21 cellular contexts compared by ENCODE assay signal in the genomic region with DNA sequence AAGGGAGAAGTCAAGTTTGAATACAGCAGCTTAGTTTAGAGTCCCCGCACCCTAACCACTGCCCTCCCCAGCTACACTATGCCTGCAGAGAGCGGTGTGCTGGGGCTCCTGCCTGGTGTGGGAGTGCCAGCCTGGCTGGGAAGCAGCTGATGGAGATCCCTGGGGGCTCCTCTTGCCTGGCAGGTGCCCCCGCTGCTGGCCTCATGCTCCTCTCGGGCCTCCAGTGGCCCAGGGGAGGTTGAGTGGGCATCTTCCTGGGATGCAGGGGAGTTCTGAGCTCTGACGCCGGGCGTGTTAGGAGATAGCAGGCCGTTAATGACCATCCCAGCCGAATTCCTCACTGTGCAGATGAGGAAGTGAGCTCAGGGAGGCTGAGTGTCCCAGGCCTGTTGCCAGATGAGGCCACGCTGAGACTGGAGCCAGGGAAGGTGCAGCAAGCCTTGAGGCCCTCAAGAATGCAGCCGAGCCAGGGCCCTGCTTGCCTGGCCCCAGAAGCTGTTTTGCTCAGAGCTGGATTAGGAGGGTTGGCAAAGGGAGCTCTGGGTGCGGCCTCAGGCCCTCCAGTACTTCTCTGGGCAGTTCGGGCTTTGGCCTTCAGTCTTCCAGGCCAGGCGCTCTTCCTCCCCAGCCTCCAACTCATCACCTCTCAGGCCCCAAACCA. TPM values are rescaled to one million over a fixed set of nuclear protein-coding genes. Genes with fewer than 3 reads are reported as not detected.
DNase-seq lines count a peak whose midpoint lies in the region; ATAC-seq, FAIRE-seq and TF ChIP-seq lines count a peak whose summit lies in the region.
"Had no signal": no experiment of that assay in that cellular context is flagged by ENCODE, and none has a peak within 500 bp of the region (broad histone marks: within the 10 kb centered on the region; RNA-seq: fewer than 3 reads in every experiment).

No MANE protein-coding gene starts in this region.

- DNase-seq in heart right ventricle: no peak
- DNase-seq in right atrium auricular region (ENCODE audit: low spot score): no peak
- no peak for DNase-seq in H1 (ENCODE audit: low read depth in 1 of 2, low spot score in 2 of 2)
- peak; percentile 74 for DNase-seq in lung (ENCODE audit: low spot score)
- DNase-seq in urothelium cell line (ENCODE audit: low spot score): peak; percentile 57
- DNase-seq in stimulated activated CD4-positive, alpha-beta T cell treated with anti-CD3 and anti-CD28 coated beads, Interleukin-15, amount 100 ng/mL, for 24 hours: no peak
- DNase-seq in type B pancreatic cell (ENCODE audit: extremely low spot score, unreplicated experiment): no peak
- DNase-seq: dermis blood vessel endothelial cell; H7; NCI-H187 treated with DMSO at 0.1 percent for 48 hours; spleen; stimulated activated naive CD8-positive, alpha-beta T cell treated with anti-CD3 and anti-CD28 coated beads, Interleukin-15, amount 100 ng/mL, for 72 hours; T-helper 9 cell had no signal

- peaks cover 0 to 17% (median 3%) of the 10 kb centered on the region in 7 donors for H3K27me3 ChIP-seq in heart right ventricle
- no peaks in the 10 kb centered on the region for H3K27me3 ChIP-seq in right atrium auricular region
- H3K27me3 ChIP-seq in H1 (replicated peaks in 1 of 4; ENCODE audit: control insufficient read depth in 3 of 4, extremely low read depth in 1 of 4, insufficient read depth in 3 of 4, low read length in 3 of 4): no peaks in the 10 kb centered on the region
- H3K27me3 ChIP-seq in lung (ENCODE audit: control insufficient read depth, insufficient read depth): no peaks in the 10 kb centered on the region
- H3K27me3 ChIP-seq: BLaER1, cardiac muscle cell had no signal

- TF ChIP-seq CTCF in heart right ventricle (IDR thresholded peaks at IDR 0.05) (no peak), right atrium auricular region (IDR thresholded peaks at IDR 0.05) (no peak), H1 (IDR thresholded peaks at IDR 0.05; ENCODE audit: control extremely low read depth in 1 of 3, insufficient read depth in 1 of 3, low read depth in 1 of 3, low read length in 3 of 3) (no peak), lung (IDR thresholded peaks at IDR 0.05; ENCODE audit: control extremely low read depth, extremely low read depth) (no peak), type B pancreatic cell (conservative IDR thresholded peaks at IDR 0.05) (no peak)

- H3K4me1 ChIP-seq in heart right ventricle (peaks cover 0 to 9% (median 0%) of the 10 kb centered on the region in 9 donors), right atrium auricular region (peaks cover 0 to 8% of the 10 kb centered on the region in 2 donors), H1 (replicated peaks in 1 of 4; ENCODE audit: control insufficient read depth in 3 of 4, insufficient read depth in 4 of 4, low read length in 3 of 4) (peaks cover 3 to 9% (median 9%) of the 10 kb centered on the region in 4 experiments; a peak in 6 of 7 replicates), lung (ENCODE audit: control insufficient read depth in 2 of 2, insufficient read depth in 2 of 2, low read length in 2 of 2) (peaks cover 0 to 5% of the 10 kb centered on the region in 2 donors)

- 0 out of 2 replicates have a peak overlapping the region, but pooled peaks have one; percentile 81 for H2BK15ac ChIP-seq in H1 (ENCODE audit: low read length)

- no peak for TF ChIP-seq EP300 in H1 (IDR thresholded peaks at IDR 0.05; ENCODE audit: borderline replicate concordance in 1 of 2, low read depth in 2 of 2, low read length in 2 of 2)

- peaks cover 0 to 21% (median 10%) of the 10 kb centered on the region in 11 donors for H3K9me3 ChIP-seq in heart right ventricle
- peaks cover 4 to 12% of the 10 kb centered on the region in 2 donors for H3K9me3 ChIP-seq in right atrium auricular region
- peaks cover 6 to 10% of the 10 kb centered on the region in 2 experiments; a peak in 3 of 4 replicates for H3K9me3 ChIP-seq in H1 (ENCODE audit: insufficient read depth in 2 of 2, low read depth in 1 of 2, low read length in 1 of 2)
- peaks cover 0 to 8% of the 10 kb centered on the region in 2 donors for H3K9me3 ChIP-seq in lung (ENCODE audit: control insufficient read depth in 2 of 2, insufficient read depth in 1 of 2, low read length in 1 of 2)
- H3K9me3 ChIP-seq: transverse colon had no signal

- no peak overlapping the region for H4K8ac ChIP-seq in H1 (ENCODE audit: extremely low read depth, insufficient read depth, low read length)

- TF ChIP-seq RAD21 in H1 (IDR thresholded peaks at IDR 0.05 in 1 of 2, conservative IDR thresholded peaks at IDR 0.05 in 1 of 2; ENCODE audit: low read depth in 2 of 2, low read length in 2 of 2): no peak

- H2AK5ac ChIP-seq in H1 (ENCODE audit: low read depth, low read length): no peak overlapping the region

- no peak overlapping the region for H3K14ac ChIP-seq in H1 (ENCODE audit: insufficient read length)

- 60 to 74% methylated on average over 14 of the region's 14 CpGs for WGBS in heart right ventricle, 2 donors
- 89% methylated on average over 14 of the region's 14 CpGs; no CpG with 5 or more reads in 1 of the 2 experiments for WGBS in H1 (ENCODE audit: extremely low coverage in 1 of 2, insufficient coverage in 1 of 2, insufficient read length in 1 of 2, insufficient replicate concordance in 2 of 2, low coverage in 1 of 2, low lambda C conversion rate in 2 of 2, missing lambda C conversion rate in 1 of 2), 2 experiments
- WGBS in lung, 2 donors: 76 to 88% methylated on average over 14 of the region's 14 CpGs

- H3K4me3 ChIP-seq in heart right ventricle: no peak overlapping the region
- no peak overlapping the region for H3K4me3 ChIP-seq in right atrium auricular region
- H3K4me3 ChIP-seq in H1 (ENCODE audit: extremely low read depth in 1 of 4, insufficient read depth in 2 of 4, low read depth in 3 of 4, low read length in 4 of 4): no peak overlapping the region
- no peak overlapping the region for H3K4me3 ChIP-seq in lung
- H3K4me3 ChIP-seq: A549, BLaER1, cardiac muscle cell, spleen, transverse colon had no signal

- H4K5ac ChIP-seq in H1 (ENCODE audit: insufficient read length, low read depth, low read length): no peak overlapping the region

- peak in 6 of 8 donors; percentile 7 to 63 (median 52) for ATAC-seq in heart right ventricle
- peak; percentile 78 for ATAC-seq in lung (ENCODE audit: insufficient read depth, low FRiP score)
- ATAC-seq in GM19452 (IDR thresholded peaks at IDR 0.05; ENCODE audit: unreplicated experiment): no peak
- ATAC-seq: A549; stimulated activated naive CD8-positive, alpha-beta T cell treated with anti-CD3 and anti-CD28 coated beads, Interleukin-15, amount 100 ng/mL, for 72 hours had no signal

- no peak overlapping the region for H3K56ac ChIP-seq in H1 (replicated peaks; ENCODE audit: insufficient read length, low read depth, low read length)

- no peaks in the 10 kb centered on the region for H4K20me1 ChIP-seq in H1 (replicated peaks in 1 of 2; ENCODE audit: control insufficient read depth in 1 of 2, insufficient read depth in 2 of 2, low read length in 2 of 2)
- H4K20me1 ChIP-seq: BLaER1 had no signal

- no peaks in the 10 kb centered on the region for H3K27me3 Mint-ChIP-seq in type B pancreatic cell

- H3K36me3 ChIP-seq in heart right ventricle (no peaks in the 10 kb centered on the region), right atrium auricular region (no peaks in the 10 kb centered on the region), H1 (ENCODE audit: control insufficient read depth in 2 of 4, insufficient read depth in 4 of 4, low read length in 3 of 4) (no peaks in the 10 kb centered on the region), lung (ENCODE audit: control insufficient read depth in 2 of 2, insufficient read depth in 2 of 2, low read length in 2 of 2) (no peaks in the 10 kb centered on the region)
- H3K36me3 ChIP-seq: cardiac muscle cell, spleen, transverse colon had no signal

- no peak overlapping the region for H3K9ac ChIP-seq in H1 (replicated peaks in 1 of 4; ENCODE audit: extremely low read depth in 1 of 4, low read depth in 3 of 4, low read length in 3 of 4)
- H3K9ac ChIP-seq: BLaER1 had no signal

- intact Hi-C loops in heart right ventricle (cut with DNase I): no loop called here

- no peaks in the 10 kb centered on the region for H3K23me2 ChIP-seq in H1 (ENCODE audit: low read depth, low read length)

- H2AFZ ChIP-seq in H1 (ENCODE audit: low read length): no peak overlapping the region

- no peak overlapping the region for H3K4ac ChIP-seq in H1 (replicated peaks; ENCODE audit: insufficient read length, low read depth, low read length)

- H3K79me1 ChIP-seq in H1 (ENCODE audit: low read depth, low read length): no peaks in the 10 kb centered on the region

- H3K36me3 Mint-ChIP-seq in type B pancreatic cell: no peaks in the 10 kb centered on the region

- no peak overlapping the region for H2BK20ac ChIP-seq in H1 (ENCODE audit: low read length)

- CTCF ChIA-PET in H1 (lab: Charles Lee; ENCODE audit: partially characterized antibody): interaction anchor here (0.7 to 2.3 kb wide), 9 partner anchors 8 to 153 kb away, joined by 3 to 6 read pairs (median 4); no protein-coding TSS in a partner anchor

- no peak overlapping the region for H2BK120ac ChIP-seq in H1 (replicated peaks; ENCODE audit: low read depth, low read length)

- peaks cover 9% of the 10 kb centered on the region for H3K4me1 Mint-ChIP-seq in type B pancreatic cell (ENCODE audit: unreplicated experiment)

- no peak overlapping the region for H3K18ac ChIP-seq in H1 (ENCODE audit: extremely low read depth, low read length)

- H2BK12ac ChIP-seq in H1 (ENCODE audit: low read depth, low read length): no peak overlapping the region

- no peak overlapping the region for H3K4me2 ChIP-seq in H1 (ENCODE audit: insufficient read depth in 1 of 2, low read depth in 2 of 2, low read length in 2 of 2)
- H3K4me2 ChIP-seq: A549, BLaER1 had no signal

- no peak for TF ChIP-seq POLR2A in H1 (IDR thresholded peaks at IDR 0.05; ENCODE audit: control extremely low read depth in 1 of 2, low read depth in 2 of 2, low read length in 2 of 2)

- POLR2A ChIA-PET in H1 (lab: Charles Lee; ENCODE audit: partially characterized antibody): interaction anchor here (0.9 to 2.1 kb wide), 3 partner anchors 9 to 13 kb away, joined by 3 to 4 read pairs (median 3); no protein-coding TSS in a partner anchor

- FAIRE-seq in H1 (lab: Jason Lieb, UNC) (no peak), urothelium cell line (lab: Jason Lieb, UNC) (no peak)
- FAIRE-seq: A549, endothelial cell of umbilical vein had no signal

- no peak overlapping the region for H3K4me3 Mint-ChIP-seq in type B pancreatic cell
- H3K4me3 Mint-ChIP-seq: activated CD4-positive, alpha-beta memory T cell treated with anti-CD3 and anti-CD28 coated beads, Interleukin-2, amount 10 ng/mL, durations not matched to agents 7 days and 5 days; stimulated activated naive CD8-positive, alpha-beta T cell treated with anti-CD3 and anti-CD28 coated beads, Interleukin-15, amount 100 ng/mL, for 72 hours had no signal

- no peak overlapping the region for H3K23ac ChIP-seq in H1 (ENCODE audit: insufficient read length)

- H4K91ac ChIP-seq in H1 (replicated peaks; ENCODE audit: insufficient read length, low read length): no peak overlapping the region

- no peaks in the 10 kb centered on the region for H3K9me3 Mint-ChIP-seq in type B pancreatic cell

- H2BK5ac ChIP-seq in H1 (ENCODE audit: low read depth, low read length): no peak overlapping the region

- no peak overlapping the region for H3K27ac Mint-ChIP-seq in type B pancreatic cell
- H3K27ac Mint-ChIP-seq: stimulated activated naive CD8-positive, alpha-beta T cell treated with anti-CD3 and anti-CD28 coated beads, Interleukin-15, amount 100 ng/mL, for 72 hours had no signal

- H3K27ac ChIP-seq in heart right ventricle: peak overlapping the region in 4 of 10 donors; percentile 14 to 26 (median 22)
- no peak overlapping the region for H3K27ac ChIP-seq in right atrium auricular region
- no peak overlapping the region for H3K27ac ChIP-seq in H1 (ENCODE audit: low read depth, low read length)
- H3K27ac ChIP-seq in lung (ENCODE audit: low read depth in 1 of 2, low read length in 1 of 2): no peak overlapping the region
- H3K27ac ChIP-seq: A549, BLaER1, cardiac muscle cell, spleen, transverse colon had no signal

- no peaks in the 10 kb centered on the region for H3K79me2 ChIP-seq in H1 (ENCODE audit: control insufficient read depth in 1 of 2, insufficient read depth in 2 of 2, low read length in 2 of 2)

RNA-seq across cellular contexts. Expression of a gene that starts 6.7 kb away (rescaled TPM):
- total RNA-seq in heart right ventricle (1 to 10 TPM; 2.0 to 6.1 (median 3.9) TPM), right atrium auricular region (1 to 10 TPM; 1.4 to 6.9 TPM), lung (1 to 10 TPM; 1.7 to 2.5 TPM), type B pancreatic cell (ENCODE audit: low replicate concordance) (0.98 and 4.7 TPM in 2 replicates)
- polyA plus RNA-seq in heart right ventricle (1 to 10 TPM; 1.5 to 2.3 TPM), H1 (2011; rRNA removed) (0.41 and 0.89 TPM in 2 replicates), lung (1 to 10 TPM in 1 of 2 donors, under 1 TPM in 1; 0.33 to 1.0 TPM)
- 0.71 and 1.3 TPM in 2 replicates for total RNA-seq in H1 (2021; fragmentation: NEBNext Ultra II Directional; extraction: Animal tissue kit (Norgen Biotek cat#: 25700))
- polyA plus RNA-seq in H1 (2011; cell fraction: cytosol; rRNA removed): 0.88 TPM
- polyA plus RNA-seq in H1 (2011; cell fraction: nucleus; rRNA removed): 4.4 TPM
- 0.60 to 1.6 TPM (median 0.87 TPM) in 4 replicates for polyA plus RNA-seq in H1 (2012, experiment 1 of 2)
- polyA plus RNA-seq in H1 (2012, experiment 2 of 2): 0.45 TPM
- 0.63 TPM for polyA plus RNA-seq in H1 (2013, experiment 1 of 2)
- 0.57 TPM for polyA plus RNA-seq in H1 (2013, experiment 2 of 2)
- 0.63 and 0.91 TPM in 2 replicates for polyA minus RNA-seq in H1 (2011; rRNA and poly(A)+ RNA removed)
- polyA minus RNA-seq in H1 (2011; cell fraction: cytosol; rRNA and poly(A)+ RNA removed): not detected
- 1.9 TPM for polyA minus RNA-seq in H1 (2011; cell fraction: nucleus; rRNA and poly(A)+ RNA removed)
- total RNA-seq: HT-29 had no signal

RNA-seq across cellular contexts. Expression of a gene that starts 32.4 kb away (rescaled TPM):
- 1 to 10 TPM in 6 of 10 donors, under 1 TPM in 4; 0.81 to 2.2 (median 1.4) TPM for total RNA-seq in heart right ventricle
- under 1 TPM; 0.55 to 0.59 TPM for polyA plus RNA-seq in heart right ventricle
- 1 to 10 TPM; 1.8 to 2.4 TPM for total RNA-seq in right atrium auricular region
- total RNA-seq in H1 (2021; fragmentation: NEBNext Ultra II Directional; extraction: Animal tissue kit (Norgen Biotek cat#: 25700)): 2.6 and 3.1 TPM in 2 replicates
- polyA plus RNA-seq in H1 (2011; rRNA removed): 1.5 and 2.1 TPM in 2 replicates
- polyA plus RNA-seq in H1 (2011; cell fraction: cytosol; rRNA removed): 1.4 TPM
- polyA plus RNA-seq in H1 (2011; cell fraction: nucleus; rRNA removed): 3.1 TPM
- polyA plus RNA-seq in H1 (2012, experiment 1 of 2): 1.0 to 2.0 TPM (median 1.8 TPM) in 4 replicates
- polyA plus RNA-seq in H1 (2012, experiment 2 of 2): 1.2 TPM
- polyA plus RNA-seq in H1 (2013, experiment 1 of 2): 1.2 TPM
- 1.6 TPM for polyA plus RNA-seq in H1 (2013, experiment 2 of 2)
- 1.4 and 1.5 TPM in 2 replicates for polyA minus RNA-seq in H1 (2011; rRNA and poly(A)+ RNA removed)
- polyA minus RNA-seq in H1 (2011; cell fraction: cytosol; rRNA and poly(A)+ RNA removed): 1.7 TPM
- polyA minus RNA-seq in H1 (2011; cell fraction: nucleus; rRNA and poly(A)+ RNA removed): 3.8 TPM
- 1 to 10 TPM; 1.7 to 4.0 TPM for total RNA-seq in lung
- polyA plus RNA-seq in lung: under 1 TPM; 0.31 to 0.64 TPM
- 0.19 and 1.4 TPM in 2 replicates for total RNA-seq in type B pancreatic cell (ENCODE audit: low replicate concordance)
- total RNA-seq: HT-29 had no signal

Comparison
In these comparisons a context has a peak if more than half of its experiments do, and no peak if none do; other contexts are left out.
1. DNase-seq: peak in lung (single experiment) and urothelium cell line (single experiment); none in heart right ventricle (0 of 2), right atrium auricular region (single experiment), H1 (0 of 2), stimulated activated CD4-positive, alpha-beta T cell treated with anti-CD3 and anti-CD28 coated beads, Interleukin-15, amount 100 ng/mL, for 24 hours (single experiment) and type B pancreatic cell (single experiment).